ENCODE assay signal across 13 cellular contexts in the genomic region with DNA sequence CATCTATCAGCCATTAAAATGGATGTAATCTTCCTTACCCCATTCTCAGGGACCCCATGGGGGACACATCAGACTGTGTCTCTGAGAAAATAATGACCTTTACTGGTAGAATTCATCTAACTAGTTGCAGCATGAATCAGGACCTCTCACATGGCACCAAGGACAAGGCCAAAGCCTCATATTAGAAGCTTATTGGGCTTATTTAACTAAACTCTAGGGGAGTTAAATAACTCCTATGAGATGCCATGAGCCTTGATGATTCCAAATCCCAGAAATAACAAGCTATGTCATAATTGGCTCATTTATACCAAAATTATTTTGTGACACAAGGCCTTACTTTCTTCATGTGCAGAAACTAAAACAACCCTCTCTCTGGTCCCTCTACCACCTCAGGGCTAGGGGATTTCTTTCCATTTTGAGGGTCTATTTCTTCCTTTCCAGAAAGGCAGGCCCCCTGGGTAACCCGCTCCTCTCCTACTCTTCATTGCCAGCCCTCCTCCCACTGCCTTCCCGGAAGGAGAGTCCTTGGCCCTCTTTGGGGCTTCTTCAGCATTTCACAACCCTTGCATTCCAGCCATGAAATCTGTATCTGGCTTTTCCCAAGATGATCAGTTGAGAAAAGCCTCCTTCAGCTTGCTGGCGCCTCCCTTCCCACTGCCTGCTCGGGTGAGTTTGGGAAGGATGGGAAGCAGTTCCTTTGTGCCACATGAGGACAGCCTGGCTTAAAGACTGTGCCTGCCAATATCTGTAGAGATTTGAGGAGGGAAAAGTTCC. TPM values are rescaled to one million over a fixed set of nuclear protein-coding genes. Genes with fewer than 3 reads are reported as not detected.
DNase-seq lines count a peak whose midpoint lies in the region; TF ChIP-seq lines count a peak whose summit lies in the region.
"Had no signal": no experiment of that assay in that cellular context is flagged by ENCODE, and none has a peak within 500 bp of the region (broad histone marks: within the 10 kb centered on the region; RNA-seq: fewer than 3 reads in every experiment).

No MANE protein-coding gene starts in this region.

- DNase-seq in chondrocyte (ENCODE audit: low spot score) (peak; percentile 12), right atrium auricular region (ENCODE audit: low spot score) (no peak), sigmoid colon (peak; percentile 84), GM20000 (ENCODE audit: low spot score) (no peak), pons (ENCODE audit: low spot score) (no peak)
- no peak for DNase-seq in effector CD8-positive, alpha-beta T cell (lab: John Stamatoyannopoulos, UW)
- no peak for DNase-seq in stimulated activated CD4-positive, alpha-beta T cell treated with anti-CD3 and anti-CD28 coated beads, Interleukin-12 subunit alpha, Interleukin-12 subunit beta, amount 100 ng/mL, for 4 hours
- DNase-seq: activated B cell treated with CpG ODN at 0.5 μM for 24 hours; COR-L47; effector memory CD8-positive, alpha-beta T cell; retina; trophoblast cell had no signal

- TF ChIP-seq POLR2A in sigmoid colon (IDR thresholded peaks at IDR 0.05), result no peak

- peaks cover 34% of the 10 kb centered on the region for H3K4me1 Mint-ChIP-seq in chondrocyte (ENCODE audit: low read depth)
- H3K4me1 Mint-ChIP-seq: activated B cell treated with CpG ODN at 0.5 μM for 24 hours had no signal

- peaks cover 62% of the 10 kb centered on the region for H3K4me1 ChIP-seq in ACC112 (ENCODE audit: control insufficient read depth, insufficient read depth, low read length, unreplicated experiment)
- H3K4me1 ChIP-seq in right atrium auricular region, result peaks cover 0 to 86% of the 10 kb centered on the region in 2 donors
- H3K4me1 ChIP-seq in sigmoid colon, result peaks cover 0 to 5% (median 2%) of the 10 kb centered on the region in 4 donors

- H3K27ac ChIP-seq in ACC112 (ENCODE audit: low read depth, low read length) (peak overlapping the region; percentile 52), right atrium auricular region (peak overlapping the region; percentile 60 to 84), sigmoid colon (peak overlapping the region; percentile 42 to 74 (median 49))

- no peak for TF ChIP-seq EP300 in sigmoid colon (IDR thresholded peaks at IDR 0.05)

- H3K36me3 Mint-ChIP-seq in chondrocyte (ENCODE audit: low read depth), result peaks cover 9% of the 10 kb centered on the region

- no peak overlapping the region for H2AFZ ChIP-seq in ACC112 (ENCODE audit: low read length, unreplicated experiment)

- no peaks in the 10 kb centered on the region for H3K9me3 Mint-ChIP-seq in chondrocyte (ENCODE audit: low read depth)
- H3K9me3 Mint-ChIP-seq: activated B cell treated with CpG ODN at 0.5 μM for 24 hours; effector memory CD8-positive, alpha-beta T cell had no signal

- H3K4me3 ChIP-seq in ACC112 (ENCODE audit: low read depth, low read length) (no peak overlapping the region), right atrium auricular region (no peak overlapping the region), sigmoid colon (no peak overlapping the region)

- H3K36me3 ChIP-seq in ACC112 (ENCODE audit: insufficient read depth, low read length) (no peaks in the 10 kb centered on the region), right atrium auricular region (peaks cover 7% of the 10 kb centered on the region), sigmoid colon (peaks cover 6 to 57% (median 11%) of the 10 kb centered on the region in 4 donors)

- H3K4me3 Mint-ChIP-seq in chondrocyte (ENCODE audit: unreplicated experiment), result no peak overlapping the region
- H3K4me3 Mint-ChIP-seq: activated B cell treated with CpG ODN at 0.5 μM for 24 hours; effector memory CD8-positive, alpha-beta T cell had no signal

- intact Hi-C loops in sigmoid colon (cut with DNase I), result no loop called here

- H3K9me3 ChIP-seq in right atrium auricular region (no peaks in the 10 kb centered on the region), sigmoid colon (no peaks in the 10 kb centered on the region)

- WGBS in sigmoid colon, 2 donors, result 87 to 91% methylated on average over 4 of the region's 4 CpGs

- no peak for TF ChIP-seq CTCF in chondrocyte (IDR thresholded peaks at IDR 0.05)
- no peak for TF ChIP-seq CTCF in right atrium auricular region (IDR thresholded peaks at IDR 0.05)
- TF ChIP-seq CTCF in sigmoid colon (IDR thresholded peaks at IDR 0.05), result no peak
- TF ChIP-seq CTCF in GM20000 (IDR thresholded peaks at IDR 0.05; ENCODE audit: extremely low read depth, missing control alignments), result no peak

- no peak overlapping the region for H3K27ac Mint-ChIP-seq in chondrocyte (ENCODE audit: unreplicated experiment)
- H3K27ac Mint-ChIP-seq: activated B cell treated with CpG ODN at 0.5 μM for 24 hours had no signal

- H3K27me3 ChIP-seq in ACC112 (ENCODE audit: insufficient read depth, low read length) (no peaks in the 10 kb centered on the region), right atrium auricular region (no peaks in the 10 kb centered on the region), sigmoid colon (no peaks in the 10 kb centered on the region)

- no peaks in the 10 kb centered on the region for H3K27me3 Mint-ChIP-seq in chondrocyte (ENCODE audit: low read depth)
- H3K27me3 Mint-ChIP-seq: activated B cell treated with CpG ODN at 0.5 μM for 24 hours; effector memory CD8-positive, alpha-beta T cell had no signal

- H3K79me2 ChIP-seq in ACC112 (ENCODE audit: control insufficient read depth, insufficient read depth, low read length, unreplicated experiment), result no peaks in the 10 kb centered on the region

RNA-seq across cellular contexts. Expression of a gene that starts 41.8 kb away (rescaled TPM):
- 40.3 to 74.4 TPM (median 66.8 TPM) in 3 replicates for total RNA-seq in chondrocyte
- total RNA-seq in right atrium auricular region, result 100 to 1,000 TPM; 106 to 125 TPM
- total RNA-seq in sigmoid colon, result 10 to 100 TPM; 58.9 to 88.6 (median 67.1) TPM
- 10 to 100 TPM; 25.0 to 53.0 (median 46.8) TPM for polyA plus RNA-seq in sigmoid colon

Comparison
In these comparisons a context has a peak if more than half of its experiments do, and no peak if none do; other contexts are left out.
1. DNase-seq: peak in chondrocyte (single experiment) and sigmoid colon (single experiment); none in right atrium auricular region (single experiment), effector CD8-positive, alpha-beta T cell (single experiment), GM20000 (single experiment), stimulated activated CD4-positive, alpha-beta T cell treated with anti-CD3 and anti-CD28 coated beads, Interleukin-12 subunit alpha, Interleukin-12 subunit beta, amount 100 ng/mL, for 4 hours (single experiment) and pons (single experiment).
2. Peak in every context shown above with its lines, with median percentiles within 50 percentile points of each other: H3K27ac ChIP-seq.